Comparison of ENCODE assay signal across 1 cellular context in genomic region chr20:37259865-37260264, GRCh38.
TF ChIP-seq lines count a peak whose summit lies in the region.

No MANE protein-coding gene starts in this region.

TF ChIP-seq in WTC11, 78 proteins besides CTCF, POLR2A, EP300 and RAD21 (continued from another document):
- TF ChIP-seq FOXP4 (CRISPR knock-in tag; IDR thresholded peaks at IDR 0.05) (no peak), E2F4 (CRISPR knock-in tag; IDR thresholded peaks at IDR 0.05; ENCODE audit: borderline replicate concordance, low read depth) (no peak), HMGXB4 (CRISPR knock-in tag; IDR thresholded peaks at IDR 0.05) (no peak), ZNF532 (CRISPR knock-in tag; IDR thresholded peaks at IDR 0.05; ENCODE audit: borderline replicate concordance) (no peak), TCF7 (CRISPR knock-in tag; IDR thresholded peaks at IDR 0.05; ENCODE audit: low read depth) (no peak)
